In the genomic region with DNA sequence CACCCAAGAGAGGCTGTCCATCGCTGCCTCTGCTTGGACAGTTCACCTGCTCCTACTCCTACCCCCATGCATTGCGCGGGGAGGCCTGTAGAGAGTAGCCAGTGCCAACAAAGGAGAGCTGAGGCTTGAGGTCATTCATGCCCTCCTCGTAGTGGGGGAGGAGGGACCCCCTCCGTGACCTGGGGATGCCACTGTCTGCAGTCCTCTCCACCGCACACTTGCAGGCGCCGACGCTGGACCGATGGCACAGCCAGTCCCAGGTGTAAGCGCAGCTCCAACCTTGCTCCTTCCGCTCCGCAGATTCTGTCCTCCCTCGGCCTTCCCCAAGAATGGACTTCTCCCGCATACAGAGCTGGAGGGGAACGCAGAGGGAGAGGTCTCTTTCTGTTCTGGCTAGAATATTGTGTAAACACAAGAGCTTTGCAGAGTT, we compare ENCODE assay signal across 8 cellular contexts. TPM values are rescaled to one million over a fixed set of nuclear protein-coding genes. Genes with fewer than 3 reads are reported as not detected.
DNase-seq lines count a peak whose midpoint lies in the region; ATAC-seq and TF ChIP-seq lines count a peak whose summit lies in the region.

No MANE protein-coding gene starts in this region.

- in situ Hi-C loops in Panc1 (cut with HindIII; ENCODE audit: low pct_unique_long_range_greater_than_20kb, low sequenced_read_pairs) = no loop called here

- ATAC-seq in CD4-positive, CD25-positive, alpha-beta regulatory T cell (ENCODE audit: low read depth in 2 of 2) = no peak
- peak; percentile 17; the same call in 1 of the 2 replicates for ATAC-seq in Panc1
- ATAC-seq in omental fat pad (ENCODE audit: low FRiP score) = peak; percentile 17
- no peak for ATAC-seq in GM21381 (IDR thresholded peaks at IDR 0.05; ENCODE audit: unreplicated experiment)
- ATAC-seq in GM19351 (IDR thresholded peaks at IDR 0.05; ENCODE audit: unreplicated experiment) = no peak

- H3K27ac Mint-ChIP-seq in CD4-positive, CD25-positive, alpha-beta regulatory T cell = no peak overlapping the region

- H3K27ac ChIP-seq in CD4-positive, CD25-positive, alpha-beta regulatory T cell (ENCODE audit: insufficient read depth, low read length, poor library complexity, severe bottlenecking) = no peak overlapping the region
- no peak overlapping the region for H3K27ac ChIP-seq in Panc1 (ENCODE audit: low read length)

- DNase-seq in CD4-positive, CD25-positive, alpha-beta regulatory T cell = no peak
- DNase-seq in Panc1 (ENCODE audit: low read depth, low spot score) (no peak), epithelial cell of esophagus (ENCODE audit: low read depth) (no peak), omental fat pad (ENCODE audit: low spot score) (no peak), DMS 273 treated with DMSO at 0.1 percent for 48 hours (lab: John Stamatoyannopoulos, UW) (no peak), NCI-H1436 (lab: John Stamatoyannopoulos, UW) (no peak)

- CTCF ChIA-PET in Panc1 (lab: Charles Lee) = no interaction called here

- peaks cover 6% of the 10 kb centered on the region for H3K4me1 ChIP-seq in CD4-positive, CD25-positive, alpha-beta regulatory T cell (ENCODE audit: control insufficient read depth, insufficient read depth, low read length, poor library complexity, severe bottlenecking)
- H3K4me1 ChIP-seq in Panc1 (ENCODE audit: control insufficient read depth, insufficient read depth, low read length) = no peaks in the 10 kb centered on the region

- peak overlapping the region; percentile 11 to 70 (median 50) for H3K4me3 Mint-ChIP-seq in CD4-positive, CD25-positive, alpha-beta regulatory T cell

- POLR2A ChIA-PET in Panc1 (lab: Charles Lee) = no interaction called here

- no peaks in the 10 kb centered on the region for H3K36me3 ChIP-seq in CD4-positive, CD25-positive, alpha-beta regulatory T cell (ENCODE audit: control insufficient read depth, insufficient read depth, low read length)
- H3K36me3 ChIP-seq in Panc1 (ENCODE audit: control insufficient read depth, insufficient read depth, low read length) = no peaks in the 10 kb centered on the region

- BruUV-seq in Panc1 (replicated peaks; lab: Mats Ljungman, UMichigan) = no TSS peak

- peaks cover 31% of the 10 kb centered on the region for H3K27me3 Mint-ChIP-seq in CD4-positive, CD25-positive, alpha-beta regulatory T cell

- no peak overlapping the region for H3K4me3 ChIP-seq in CD4-positive, CD25-positive, alpha-beta regulatory T cell (ENCODE audit: low read depth, low read length)
- H3K4me3 ChIP-seq in Panc1 (ENCODE audit: low read depth in 2 of 2, low read length in 2 of 2) (peak overlapping the region; percentile 52 to 54; a peak in 3 of 4 replicates), epithelial cell of esophagus (ENCODE audit: low read length) (peak overlapping the region; percentile 44)

- H3K4me1 Mint-ChIP-seq in CD4-positive, CD25-positive, alpha-beta regulatory T cell = peaks cover 0 to 16% (median 2%) of the 10 kb centered on the region in 4 donors

- peaks cover 13% of the 10 kb centered on the region for H3K27me3 ChIP-seq in CD4-positive, CD25-positive, alpha-beta regulatory T cell (ENCODE audit: control insufficient read depth, insufficient read depth, low read length)
- no peaks in the 10 kb centered on the region for H3K27me3 ChIP-seq in Panc1 (ENCODE audit: control insufficient read depth, insufficient read depth, low read length)

- no peaks in the 10 kb centered on the region for H3K9me3 ChIP-seq in CD4-positive, CD25-positive, alpha-beta regulatory T cell (ENCODE audit: control insufficient read depth in 2 of 2, low read length in 2 of 2)
- no peaks in the 10 kb centered on the region for H3K9me3 ChIP-seq in Panc1 (ENCODE audit: control insufficient read depth, insufficient read depth, low read depth, low read length)

- no peaks in the 10 kb centered on the region for H3K36me3 Mint-ChIP-seq in CD4-positive, CD25-positive, alpha-beta regulatory T cell

- TF ChIP-seq CTCF in Panc1 (IDR thresholded peaks at IDR 0.05) (no peak), epithelial cell of esophagus (IDR thresholded peaks at IDR 0.05; ENCODE audit: insufficient read depth, low read depth, low read length, missing control alignments) (no peak), omental fat pad (IDR thresholded peaks at IDR 0.05) (no peak)

- H3K9me3 Mint-ChIP-seq in CD4-positive, CD25-positive, alpha-beta regulatory T cell = peaks cover 0 to 2% (median 0%) of the 10 kb centered on the region in 7 donors

- intact Hi-C loops in Panc1 (cut with micrococcal nuclease; ENCODE audit: unreplicated experiment) = no loop called here

RNA-seq across cellular contexts. Expression of a gene that starts 0.7 kb away (rescaled TPM):
- total RNA-seq in CD4-positive, CD25-positive, alpha-beta regulatory T cell = 2.1 TPM
- 1 to 10 TPM in 2 of 4 donors, under 1 TPM in 2; 0.62 to 2.1 (median 1.1) TPM for polyA plus RNA-seq in CD4-positive, CD25-positive, alpha-beta regulatory T cell
- total RNA-seq in Panc1 (2021; ENCODE audit: unreplicated experiment) (12.3 TPM), omental fat pad (100 to 1,000 TPM in 3 of 4 donors, 10 to 100 TPM in 1; 95.2 to 392 (median 148) TPM)
- polyA plus RNA-seq in Panc1 (2012; ENCODE audit: insufficient read length) = 11.3 TPM

RNA-seq across cellular contexts. Expression of a gene that starts 37.3 kb away (rescaled TPM):
- 63.8 TPM for total RNA-seq in CD4-positive, CD25-positive, alpha-beta regulatory T cell
- 100 to 1,000 TPM in 1 of 4 donors, 10 to 100 TPM in 3; 70.7 to 115 (median 84.7) TPM for polyA plus RNA-seq in CD4-positive, CD25-positive, alpha-beta regulatory T cell
- total RNA-seq in Panc1 (2021; ENCODE audit: unreplicated experiment) = 94.4 TPM
- polyA plus RNA-seq in Panc1 (2012; ENCODE audit: insufficient read length) = 136 TPM
- 100 to 1,000 TPM; 258 to 670 (median 416) TPM for total RNA-seq in omental fat pad

RNA-seq across cellular contexts. Expression of a gene that starts 48.1 kb away (rescaled TPM):
- not detected for total RNA-seq in CD4-positive, CD25-positive, alpha-beta regulatory T cell
- not detected for polyA plus RNA-seq in CD4-positive, CD25-positive, alpha-beta regulatory T cell
- total RNA-seq in Panc1 (2021; ENCODE audit: unreplicated experiment) = not detected
- not detected for polyA plus RNA-seq in Panc1 (2012; ENCODE audit: insufficient read length)
- under 1 TPM in 1 of 4 donors, not detected in 3; 0.09 TPM for total RNA-seq in omental fat pad

Comparison
In these comparisons a context has a peak if more than half of its experiments do, and no peak if none do; other contexts are left out.
1. ATAC-seq: peak in Panc1 (single experiment) and omental fat pad (single experiment); none in CD4-positive, CD25-positive, alpha-beta regulatory T cell (0 of 2), GM21381 (single experiment) and GM19351 (single experiment).